ENCODE assay signal across 9 cellular contexts in the genomic region with DNA sequence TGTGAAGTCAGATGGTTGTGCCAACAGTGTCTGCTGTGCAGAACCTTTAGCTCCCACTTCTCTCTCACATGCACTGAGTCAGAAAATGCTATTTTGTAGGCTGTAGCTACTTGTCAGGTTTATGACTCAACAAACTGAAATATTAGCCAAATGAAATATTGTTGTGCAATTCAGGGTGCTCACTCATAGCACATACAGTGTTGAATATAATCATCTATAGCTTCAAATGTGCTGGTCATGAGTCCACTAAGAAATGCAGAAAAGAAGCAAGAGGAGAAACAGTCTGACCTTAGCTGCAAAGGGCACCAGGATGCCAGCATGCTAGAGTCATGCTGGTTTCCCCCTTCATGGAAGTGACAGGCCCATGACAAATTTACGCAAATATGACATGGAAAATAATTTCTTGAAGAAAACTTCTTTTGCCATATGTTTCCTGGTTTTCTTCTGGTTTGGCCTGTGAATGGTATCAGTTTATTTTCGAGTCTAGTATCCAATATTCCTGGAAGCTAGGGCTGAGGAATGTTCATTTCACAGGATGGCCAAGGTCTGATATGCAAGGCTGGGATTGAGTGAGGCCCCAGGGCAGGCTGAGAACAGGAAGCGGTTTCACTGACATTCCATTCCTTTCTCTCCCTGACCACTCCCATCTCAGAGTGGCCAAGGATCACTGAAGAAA. TPM values are rescaled to one million over a fixed set of nuclear protein-coding genes. Genes with fewer than 3 reads are reported as not detected.
A peak's percentile ranks its signal among the peaks of the same experiment; 100 is the strongest.
DNase-seq lines count a peak whose midpoint lies in the region; ATAC-seq and TF ChIP-seq lines count a peak whose summit lies in the region.
"Had no signal": no experiment of that assay in that cellular context is flagged by ENCODE, and none has a peak within 500 bp of the region (broad histone marks: within the 10 kb centered on the region; RNA-seq: fewer than 3 reads in every experiment).

No MANE protein-coding gene starts in this region.

- DNase-seq in AG08396 (ENCODE audit: low spot score) (peak; percentile 75), NOMO-1 (lab: John Stamatoyannopoulos, UW; ENCODE audit: unreplicated experiment in 2 of 2) (peak; percentile 59 to 84), endothelial cell (ENCODE audit: low spot score) (peak; percentile 16), GDM1 (lab: John Stamatoyannopoulos, UW) (no peak), testis (no peak), NCI-H2029 (lab: John Stamatoyannopoulos, UW) (no peak)
- DNase-seq: Kasumi-1 had no signal

- H3K9me3 ChIP-seq in mucosa of rectum (ENCODE audit: control insufficient read depth in 2 of 2, low read length in 2 of 2) = no peaks in the 10 kb centered on the region
- no peaks in the 10 kb centered on the region for H3K9me3 ChIP-seq in testis

- H3K4me1 ChIP-seq in mucosa of rectum (ENCODE audit: control insufficient read depth in 2 of 2, insufficient read depth in 2 of 2, low read length in 2 of 2) (peaks cover 0 to 35% of the 10 kb centered on the region in 2 donors), testis (no peaks in the 10 kb centered on the region)

- peaks cover 18% of the 10 kb centered on the region for H3K4me1 Mint-ChIP-seq in endothelial cell (ENCODE audit: unreplicated experiment)

- intact Hi-C loops in testis (cut with DNase I; ENCODE audit: low total_unique reads) = no loop called here

- TF ChIP-seq CTCF in endothelial cell (IDR thresholded peaks at IDR 0.05; ENCODE audit: unreplicated experiment) (no peak), testis (IDR thresholded peaks at IDR 0.05) (no peak)

- H3K27ac Mint-ChIP-seq in endothelial cell (ENCODE audit: unreplicated experiment) = peak overlapping the region; percentile 90

- no peaks in the 10 kb centered on the region for H3K36me3 Mint-ChIP-seq in endothelial cell (ENCODE audit: low read depth, unreplicated experiment)

- no peak overlapping the region for H3K4me3 Mint-ChIP-seq in endothelial cell (ENCODE audit: unreplicated experiment)

- no peak for TF ChIP-seq POLR2A in testis (IDR thresholded peaks at IDR 0.05)

- H3K27me3 ChIP-seq in mucosa of rectum (ENCODE audit: control insufficient read depth in 2 of 2, insufficient read depth in 2 of 2, low read length in 2 of 2) = no peaks in the 10 kb centered on the region
- H3K27me3 ChIP-seq in testis = no peaks in the 10 kb centered on the region

- no peaks in the 10 kb centered on the region for H3K27me3 Mint-ChIP-seq in endothelial cell (ENCODE audit: unreplicated experiment)

- no peaks in the 10 kb centered on the region for H3K9me3 Mint-ChIP-seq in endothelial cell (ENCODE audit: unreplicated experiment)

- no peak overlapping the region for H3K4me3 ChIP-seq in mucosa of rectum (ENCODE audit: low read length in 2 of 2)
- H3K4me3 ChIP-seq in testis = no peak overlapping the region

- WGBS in testis, 2 donors = 50 to 63% methylated on average over 3 of the region's 3 CpGs

- H3K27ac ChIP-seq in mucosa of rectum (ENCODE audit: low read depth in 2 of 2, low read length in 2 of 2) (peak overlapping the region; percentile 3 to 32), testis (no peak overlapping the region)

- H3K9ac ChIP-seq in mucosa of rectum (ENCODE audit: low read depth in 1 of 2, low read length in 2 of 2) = no peak overlapping the region

- H3K36me3 ChIP-seq in mucosa of rectum (ENCODE audit: control insufficient read depth in 2 of 2, insufficient read depth in 2 of 2, low read length in 2 of 2) (no peaks in the 10 kb centered on the region), testis (ENCODE audit: low read depth, missing control alignments) (no peaks in the 10 kb centered on the region)

- no peak for ATAC-seq in GM21528 (IDR thresholded peaks at IDR 0.05; ENCODE audit: low FRiP score, unreplicated experiment)

RNA-seq across cellular contexts. Expression of a gene that starts 10.3 kb away (rescaled TPM):
- total RNA-seq in endothelial cell (ENCODE audit: unreplicated experiment) (4.0 TPM), testis (1 to 10 TPM; 2.6 to 4.7 TPM)
- 5.9 TPM for polyA plus RNA-seq in testis (ENCODE audit: insufficient read depth, low read depth, low replicate concordance)

RNA-seq across cellular contexts. Expression of a gene that starts 48.7 kb away (rescaled TPM):
- total RNA-seq in endothelial cell (ENCODE audit: unreplicated experiment) = 13.6 TPM
- 10 to 100 TPM; 29.1 to 44.1 TPM for total RNA-seq in testis
- 14.8 TPM for polyA plus RNA-seq in testis (ENCODE audit: insufficient read depth, low read depth, low replicate concordance)

Comparison
In these comparisons a context has a peak if more than half of its experiments do, and no peak if none do; other contexts are left out.
1. DNase-seq: peak in AG08396 (single experiment), NOMO-1 (2 of 2) and endothelial cell (single experiment); none in GDM1 (single experiment), testis (single experiment) and NCI-H2029 (single experiment).
2. H3K27ac ChIP-seq: peak in mucosa of rectum (2 of 2); none in testis (0 of 2).